In the genomic region with DNA sequence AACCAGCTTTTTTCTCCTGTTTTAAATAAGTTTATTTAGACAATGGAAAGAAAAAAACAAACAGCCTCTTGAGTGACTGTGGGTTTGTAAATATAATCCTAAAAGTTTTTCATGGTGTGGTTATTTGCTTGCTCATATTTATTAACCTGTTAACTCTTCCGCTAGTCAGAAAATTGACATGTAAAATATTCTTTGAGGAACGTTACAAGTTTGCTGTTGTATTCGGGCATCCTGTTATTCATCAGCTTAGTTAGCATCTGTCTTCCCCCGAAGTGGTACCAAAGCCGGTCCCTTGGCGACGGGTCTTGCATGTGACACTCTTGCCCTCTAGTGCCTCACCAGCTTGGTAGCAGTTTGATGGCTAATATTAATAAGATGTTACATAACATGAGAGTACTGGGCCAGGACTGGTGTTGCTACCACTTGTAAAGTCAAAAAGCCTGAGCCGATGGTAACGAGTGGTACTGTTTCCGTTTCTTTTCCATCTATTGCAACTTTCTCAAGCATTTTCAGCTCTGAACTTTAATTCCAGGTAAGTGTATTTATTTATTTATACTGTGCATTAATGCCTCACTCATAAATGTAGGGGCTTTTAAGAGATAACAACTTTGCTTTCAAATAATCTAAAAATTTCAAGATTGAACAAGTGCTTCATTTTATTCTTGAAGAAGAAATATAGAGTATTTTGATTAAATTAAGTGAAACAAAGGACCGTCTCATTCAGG, we compare ENCODE assay signal across 8 cellular contexts. TPM values are rescaled to one million over a fixed set of nuclear protein-coding genes. Genes with fewer than 3 reads are reported as not detected.
A peak's percentile ranks its signal among the peaks of the same experiment; 100 is the strongest.
DNase-seq lines count a peak whose midpoint lies in the region; ATAC-seq and TF ChIP-seq lines count a peak whose summit lies in the region.

A gene (plus strand): TSS at position 426 of the 725 bp plus-strand sequence. CDS start 19,425 bp downstream, outside the sequence.

- peak within 1 kb of the TSS; percentile 72 for H2AFZ ChIP-seq in parathyroid adenoma

- H3K4me1 ChIP-seq in parathyroid adenoma: no peaks in the 10 kb centered on the region

- DNase-seq in A172 (ENCODE audit: low spot score) (peak; percentile 79), GM06990 (ENCODE audit: extremely low read depth, insufficient read length) (no peak), NCI-H2227 (lab: John Stamatoyannopoulos, UW; ENCODE audit: unreplicated experiment) (peak; percentile 78), glomerular endothelial cell (ENCODE audit: extremely low read depth, low read depth, low spot score) (peak; percentile 34), RKO (ENCODE audit: low spot score) (no peak)
- peak; percentile 32 for DNase-seq in activated CD8-positive, alpha-beta T cell treated with anti-CD3 and anti-CD28 coated beads, Interleukin-2, amount 10 ng/mL, durations not matched to agents 7 days and 5 days

- no peaks in the 10 kb centered on the region for H3K9me3 Mint-ChIP-seq in activated CD8-positive, alpha-beta T cell treated with anti-CD3 and anti-CD28 coated beads, Interleukin-2, amount 10 ng/mL, durations not matched to agents 7 days and 5 days (ENCODE audit: insufficient read depth)

- CTCF ChIA-PET in activated CD8-positive, alpha-beta T cell treated with anti-CD3 and anti-CD28 coated beads, Interleukin-2, amount 10 ng/mL, durations not matched to agents 7 days and 5 days (lab: Charles Lee): interaction anchor here (0.8 kb wide), 1 partner anchor 12 kb away, joined by 3 read pairs; no protein-coding TSS in a partner anchor

- H3K4me1 Mint-ChIP-seq in activated CD8-positive, alpha-beta T cell treated with anti-CD3 and anti-CD28 coated beads, Interleukin-2, amount 10 ng/mL, durations not matched to agents 7 days and 5 days (ENCODE audit: low read depth): peaks cover 8% of the 10 kb centered on the region

- H3K9me3 ChIP-seq in parathyroid adenoma (ENCODE audit: control insufficient read depth, low read length): no peaks in the 10 kb centered on the region

- no peak within 1 kb of the TSS for H3K27ac ChIP-seq in parathyroid adenoma

- H3K4me2 ChIP-seq in parathyroid adenoma (ENCODE audit: low read length): peak within 1 kb of the TSS; percentile 76

- H3K4me3 Mint-ChIP-seq in activated CD8-positive, alpha-beta T cell treated with anti-CD3 and anti-CD28 coated beads, Interleukin-2, amount 10 ng/mL, durations not matched to agents 7 days and 5 days: peak within 1 kb of the TSS; percentile 34

- peaks cover 19% of the 10 kb centered on the region for H3K27me3 Mint-ChIP-seq in activated CD8-positive, alpha-beta T cell treated with anti-CD3 and anti-CD28 coated beads, Interleukin-2, amount 10 ng/mL, durations not matched to agents 7 days and 5 days (ENCODE audit: low read depth)

- no peak within 1 kb of the TSS for H3K9ac ChIP-seq in parathyroid adenoma

- no peaks in the 10 kb centered on the region for H3K36me3 Mint-ChIP-seq in activated CD8-positive, alpha-beta T cell treated with anti-CD3 and anti-CD28 coated beads, Interleukin-2, amount 10 ng/mL, durations not matched to agents 7 days and 5 days (ENCODE audit: low read depth)

- H3K27ac Mint-ChIP-seq in activated CD8-positive, alpha-beta T cell treated with anti-CD3 and anti-CD28 coated beads, Interleukin-2, amount 10 ng/mL, durations not matched to agents 7 days and 5 days: no peak within 1 kb of the TSS

- peak; percentile 65 for ATAC-seq in HG02885 (IDR thresholded peaks at IDR 0.05; ENCODE audit: poor library complexity, unreplicated experiment)
- ATAC-seq in activated CD8-positive, alpha-beta T cell treated with anti-CD3 and anti-CD28 coated beads, Interleukin-2, amount 10 ng/mL, durations not matched to agents 7 days and 5 days: no peak

- TF ChIP-seq CTCF in GM06990 (IDR thresholded peaks at IDR 0.05; ENCODE audit: insufficient read depth, low read length, poor library complexity, severe bottlenecking) (peak; percentile 23), parathyroid adenoma (IDR thresholded peaks at IDR 0.05) (peak; percentile 30)

- no peaks in the 10 kb centered on the region for H3K79me2 ChIP-seq in parathyroid adenoma

- POLR2A ChIA-PET in activated CD8-positive, alpha-beta T cell treated with anti-CD3 and anti-CD28 coated beads, Interleukin-2, amount 10 ng/mL, durations not matched to agents 7 days and 5 days (lab: Charles Lee): no interaction called here

- H3K27me3 ChIP-seq in GM06990 (replicated peaks; ENCODE audit: control insufficient read depth, insufficient read depth, low read length) (no peaks in the 10 kb centered on the region), parathyroid adenoma (ENCODE audit: control insufficient read depth, insufficient read depth, low read length) (no peaks in the 10 kb centered on the region)

- H3K36me3 ChIP-seq in GM06990 (ENCODE audit: control insufficient read depth, insufficient read depth, low read length) (no peaks in the 10 kb centered on the region), parathyroid adenoma (ENCODE audit: control insufficient read depth, insufficient read depth, low read length) (no peaks in the 10 kb centered on the region)

- H3K4me3 ChIP-seq in GM06990 (replicated peaks; ENCODE audit: low read depth, low read length) (no peak within 1 kb of the TSS), parathyroid adenoma (ENCODE audit: low read depth, low read length) (peak within 1 kb of the TSS; percentile 55)

RNA-seq across cellular contexts. Expression of the gene that starts here (rescaled TPM):
- total RNA-seq in A172 (2014; rRNA removed; shearing (Covaris generic)): 0.74 and 1.7 TPM in 2 replicates
- total RNA-seq in activated CD8-positive, alpha-beta T cell treated with anti-CD3 and anti-CD28 coated beads, Interleukin-2, amount 10 ng/mL, durations not matched to agents 7 days and 5 days: not detected
- total RNA-seq in glomerular endothelial cell: 0.19 TPM in 1 of 2 replicates, not detected in the other

Comparison
In these comparisons a context has a peak if more than half of its experiments do, and no peak if none do; other contexts are left out.
1. Peak in DNase-seq in activated CD8-positive, alpha-beta T cell treated with anti-CD3 and anti-CD28 coated beads, Interleukin-2, amount 10 ng/mL, durations not matched to agents 7 days and 5 days; RNA of the gene not detected or under 1 TPM.
2. Peak in DNase-seq in glomerular endothelial cell; RNA of the gene not detected or under 1 TPM.
3. DNase-seq: peak in A172 (single experiment) and NCI-H2227 (single experiment); none in GM06990 (single experiment) and RKO (single experiment).